In the genomic region with DNA sequence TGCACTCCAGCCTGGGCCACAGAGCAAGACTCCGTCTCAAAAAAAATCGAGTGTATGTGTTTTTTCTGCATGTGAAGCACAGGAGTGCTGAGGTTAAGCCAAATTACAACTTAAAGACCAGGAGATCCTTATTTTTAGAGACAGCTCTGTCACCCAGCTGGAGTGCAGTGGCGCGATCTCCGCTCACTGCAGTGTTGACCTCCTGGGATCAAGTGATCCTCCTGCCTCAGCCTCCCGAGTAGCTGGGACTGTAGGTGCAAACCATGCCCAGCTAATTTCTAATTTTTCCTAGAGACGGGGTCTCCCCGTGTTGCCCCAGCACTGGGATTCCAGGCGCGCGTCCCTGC, we compare ENCODE assay signal across 34 cellular contexts. TPM values are rescaled to one million over a fixed set of nuclear protein-coding genes. Genes with fewer than 3 reads are reported as not detected.
DNase-seq lines count a peak whose midpoint lies in the region; ATAC-seq, FAIRE-seq and TF ChIP-seq lines count a peak whose summit lies in the region.
"Had no signal": no experiment of that assay in that cellular context is flagged by ENCODE, and none has a peak within 500 bp of the region (broad histone marks: within the 10 kb centered on the region; RNA-seq: fewer than 3 reads in every experiment).

No MANE protein-coding gene starts in this region.

- DNase-seq in GM23338 (ENCODE audit: low spot score) (no peak), RWPE2 (ENCODE audit: low spot score) (no peak), keratinocyte (ENCODE audit: low read depth, low spot score) (no peak), spleen (no peak), GDM1 (lab: John Stamatoyannopoulos, UW) (no peak)
- DNase-seq in stimulated activated naive CD8-positive, alpha-beta T cell treated with anti-CD3 and anti-CD28 coated beads, Interleukin-15, Interleukin-2, amounts not matched to agents 100 U/mL and 50 U/mL, for 24 hours = no peak
- DNase-seq: activated CD4-positive, alpha-beta memory T cell treated with anti-CD3 and anti-CD28 coated beads for 36 hours; activated naive CD4-positive, alpha-beta T cell treated with Interleukin-2 at 50 U/mL for 16 hours; CD4-positive, CD25-positive, alpha-beta regulatory T cell; DMS79 treated with DMSO at 0.1 percent for 48 hours; dorsolateral prefrontal cortex; GF-D8; GOT3; mucosa of descending colon; NCI-H1436; NCI-H2081; NCI-H2227 treated with DMSO at 0.1 percent for 48 hours; NCI-H526; OCI-M1; stimulated activated CD4-positive, alpha-beta T cell treated with anti-CD3 and anti-CD28 coated beads, Interleukin-12 subunit alpha, Interleukin-12 subunit beta, amount 100 ng/mL, for 4 hours; stimulated activated CD4-positive, alpha-beta T cell treated with anti-CD3 and anti-CD28 coated beads, Interleukin-4, amount 100 ng/mL, for 1 hour; trophoblast cell had no signal

- H3K79me2 ChIP-seq in GM23338 (replicated peaks; ENCODE audit: insufficient read depth) (no peaks in the 10 kb centered on the region), keratinocyte (ENCODE audit: control insufficient read depth, insufficient read depth, low read length) (no peaks in the 10 kb centered on the region)

- H3K27ac Mint-ChIP-seq in GM23338 = no peak overlapping the region
- H3K27ac Mint-ChIP-seq: activated CD4-positive, alpha-beta memory T cell treated with anti-CD3 and anti-CD28 coated beads for 36 hours; activated T-helper 1 cell treated with anti-CD3 and anti-CD28 coated beads, Interleukin-12 subunit alpha, Interleukin-12 subunit beta, Interleukin-2, Interleukin-4 antibody, amounts not matched to agents 30 ng/mL and 10 ng/mL and 1 ng/mL, durations not matched to agents 14 hours and 24 hours and 36 hours; natural killer cell treated with Interleukin-12 subunit alpha and Interleukin-12 subunit beta and Interleukin-15 and Interleukin-18, amount 100 ng/mL, for 72 hours had no signal

- no peaks in the 10 kb centered on the region for H3K9me2 ChIP-seq in GM23338 (ENCODE audit: insufficient read depth)

- no peak for TF ChIP-seq POLR2A in spleen (IDR thresholded peaks at IDR 0.05)

- no peaks in the 10 kb centered on the region for H3K27me3 ChIP-seq in GM23338 (ENCODE audit: insufficient read depth)
- H3K27me3 ChIP-seq in RWPE2 (ENCODE audit: insufficient read depth, poor library complexity, severe bottlenecking) = no peaks in the 10 kb centered on the region
- H3K27me3 ChIP-seq in keratinocyte (ENCODE audit: control insufficient read depth, extremely low read depth, insufficient read depth, low read length) = no peaks in the 10 kb centered on the region
- no peaks in the 10 kb centered on the region for H3K27me3 ChIP-seq in spleen (replicated peaks in 1 of 7)
- H3K27me3 ChIP-seq: dorsolateral prefrontal cortex had no signal

- no peak overlapping the region for H3K4me3 ChIP-seq in GM23338
- no peak overlapping the region for H3K4me3 ChIP-seq in RWPE2 (ENCODE audit: severe bottlenecking)
- H3K4me3 ChIP-seq in keratinocyte (ENCODE audit: control insufficient read depth in 2 of 3, extremely low read depth in 1 of 3, insufficient read depth in 2 of 3, low read depth in 1 of 3, low read length in 3 of 3) = no peak overlapping the region
- no peak overlapping the region for H3K4me3 ChIP-seq in spleen
- H3K4me3 ChIP-seq: dorsolateral prefrontal cortex, mucosa of descending colon had no signal

- WGBS in spleen, 5 donors = 91 to 96% (median 92%) methylated on average over 7 to 11 of the region's 11 CpGs

- dilution Hi-C loops in keratinocyte (cut with MboI; ENCODE audit: extremely low pct_ligation_motif_present, low sequenced_read_pairs) = no loop called here

- H3K9ac ChIP-seq in keratinocyte (ENCODE audit: control insufficient read depth, extremely low read depth, insufficient read depth, low read length) = no peak overlapping the region
- H3K9ac ChIP-seq: KMS-11 had no signal

- no peak overlapping the region for H2AFZ ChIP-seq in GM23338
- no peak overlapping the region for H2AFZ ChIP-seq in keratinocyte (ENCODE audit: control insufficient read depth, low read length)

- H3K4me1 Mint-ChIP-seq in GM23338 = peaks cover 2% of the 10 kb centered on the region; the same call in 1 of the 3 replicates
- H3K4me1 Mint-ChIP-seq: brain; CD4-positive, CD25-positive, alpha-beta regulatory T cell had no signal

- no peak overlapping the region for H3K4me3 Mint-ChIP-seq in GM23338
- H3K4me3 Mint-ChIP-seq: activated CD4-positive, alpha-beta memory T cell treated with anti-CD3 and anti-CD28 coated beads for 36 hours; activated T-helper 1 cell treated with anti-CD3 and anti-CD28 coated beads, Interleukin-12 subunit alpha, Interleukin-12 subunit beta, Interleukin-2, Interleukin-4 antibody, amounts not matched to agents 30 ng/mL and 10 ng/mL and 1 ng/mL, durations not matched to agents 14 hours and 24 hours and 36 hours; brain; CD4-positive, CD25-positive, alpha-beta regulatory T cell; natural killer cell treated with Interleukin-12 subunit alpha and Interleukin-12 subunit beta and Interleukin-15 and Interleukin-18, amount 100 ng/mL, for 72 hours had no signal

- H3K4me2 ChIP-seq in GM23338 = no peak overlapping the region
- no peak overlapping the region for H3K4me2 ChIP-seq in keratinocyte (ENCODE audit: control insufficient read depth, extremely low read depth, insufficient read depth, low read depth, low read length)
- H3K4me2 ChIP-seq: KMS-11 had no signal

- no peaks in the 10 kb centered on the region for H3K4me1 ChIP-seq in GM23338 (ENCODE audit: insufficient read depth)
- H3K4me1 ChIP-seq in RWPE2 (ENCODE audit: insufficient read depth, poor library complexity, severe bottlenecking) = peaks cover 16% of the 10 kb centered on the region
- H3K4me1 ChIP-seq in keratinocyte (ENCODE audit: control insufficient read depth, extremely low read depth, insufficient read depth, low read length) = peaks cover 36% of the 10 kb centered on the region
- H3K4me1 ChIP-seq in spleen = peaks cover 0 to 69% (median 28%) of the 10 kb centered on the region in 6 donors

- no peak for TF ChIP-seq CTCF in GM23338 (conservative IDR thresholded peaks at IDR 0.05; ENCODE audit: low read depth in 2 of 2)
- TF ChIP-seq CTCF in RWPE2 (IDR thresholded peaks at IDR 0.05; ENCODE audit: poor library complexity, severe bottlenecking) = no peak
- TF ChIP-seq CTCF in keratinocyte (optimal IDR thresholded peaks at IDR 0.05 in 1 of 3, IDR thresholded peaks at IDR 0.05 in 1 of 3, conservative IDR thresholded peaks at IDR 0.05 in 1 of 3; ENCODE audit: extremely low read depth in 1 of 3, insufficient read depth in 2 of 3, low read length in 3 of 3) = no peak
- no peak for TF ChIP-seq CTCF in spleen (IDR thresholded peaks at IDR 0.05 in 8 of 11, conservative IDR thresholded peaks at IDR 0.05 in 3 of 11)

- H3K9me3 ChIP-seq in RWPE2 (ENCODE audit: severe bottlenecking) (no peaks in the 10 kb centered on the region), keratinocyte (ENCODE audit: control insufficient read depth, low read depth, low read length) (no peaks in the 10 kb centered on the region), spleen (no peaks in the 10 kb centered on the region)
- H3K9me3 ChIP-seq: mucosa of descending colon had no signal

- peaks cover 31% of the 10 kb centered on the region for H3K36me3 Mint-ChIP-seq in GM23338 (ENCODE audit: low read depth)
- H3K36me3 Mint-ChIP-seq: natural killer cell treated with Interleukin-12 subunit alpha and Interleukin-12 subunit beta and Interleukin-15 and Interleukin-18, amount 100 ng/mL, for 72 hours had no signal

- ATAC-seq in GM23338 (no peak), RWPE2 (ENCODE audit: low read depth) (no peak), HG03025 (IDR thresholded peaks at IDR 0.05; ENCODE audit: low FRiP score, unreplicated experiment) (no peak)
- no peak for ATAC-seq in stimulated activated naive CD8-positive, alpha-beta T cell treated with anti-CD3 and anti-CD28 coated beads, Interleukin-15, Interleukin-2, amounts not matched to agents 100 U/mL and 50 U/mL, for 24 hours
- ATAC-seq: natural killer cell treated with Interleukin-12 subunit alpha and Interleukin-12 subunit beta and Interleukin-15 and Interleukin-18, amount 100 ng/mL, for 72 hours had no signal

- H3K9me3 Mint-ChIP-seq in GM23338 = no peaks in the 10 kb centered on the region
- H3K9me3 Mint-ChIP-seq: activated CD4-positive, alpha-beta memory T cell treated with anti-CD3 and anti-CD28 coated beads for 36 hours; activated T-helper 1 cell treated with anti-CD3 and anti-CD28 coated beads, Interleukin-12 subunit alpha, Interleukin-12 subunit beta, Interleukin-2, Interleukin-4 antibody, amounts not matched to agents 30 ng/mL and 10 ng/mL and 1 ng/mL, durations not matched to agents 14 hours and 24 hours and 36 hours; brain; CD4-positive, CD25-positive, alpha-beta regulatory T cell; natural killer cell treated with Interleukin-12 subunit alpha and Interleukin-12 subunit beta and Interleukin-15 and Interleukin-18, amount 100 ng/mL, for 72 hours had no signal

- 0 out of 2 replicates have a peak, but pooled peaks cover 8% of the 10 kb centered on the region for H3F3A ChIP-seq in GM23338 (replicated peaks; ENCODE audit: low read depth)

- H3K9me1 ChIP-seq in keratinocyte (ENCODE audit: control insufficient read depth, extremely low read depth, insufficient read depth, low read length) = no peaks in the 10 kb centered on the region

- H3K36me3 ChIP-seq in GM23338 (ENCODE audit: insufficient read depth) (0 out of 2 replicates have a peak, but pooled peaks cover 7% of the 10 kb centered on the region), RWPE2 (ENCODE audit: low read depth) (peaks cover 51% of the 10 kb centered on the region), keratinocyte (ENCODE audit: control insufficient read depth in 2 of 2, extremely low read depth in 1 of 2, insufficient read depth in 2 of 2, low read length in 2 of 2) (peaks cover 36 to 48% of the 10 kb centered on the region in 2 experiments), spleen (peaks cover 0 to 57% (median 51%) of the 10 kb centered on the region in 6 donors)

- intact Hi-C loops in spleen (cut with DNase I; ENCODE audit: low total_unique reads) = no loop called here

- no peaks in the 10 kb centered on the region for H3K27me3 Mint-ChIP-seq in GM23338 (ENCODE audit: insufficient read depth, low read depth, poor library complexity)
- H3K27me3 Mint-ChIP-seq: activated CD4-positive, alpha-beta memory T cell treated with anti-CD3 and anti-CD28 coated beads for 36 hours; CD4-positive, CD25-positive, alpha-beta regulatory T cell; natural killer cell treated with Interleukin-12 subunit alpha and Interleukin-12 subunit beta and Interleukin-15 and Interleukin-18, amount 100 ng/mL, for 72 hours had no signal

- H3K27ac ChIP-seq in GM23338 (ENCODE audit: low read depth) (0 out of 2 replicates have a peak overlapping the region, but pooled peaks have one; percentile 50), RWPE2 (ENCODE audit: poor library complexity, severe bottlenecking) (peak overlapping the region; percentile 74), keratinocyte (ENCODE audit: control insufficient read depth, insufficient read depth, low read length) (peak overlapping the region; percentile 26), spleen (peak overlapping the region in 5 of 8 donors; percentile 20 to 54 (median 40))
- H3K27ac ChIP-seq: dorsolateral prefrontal cortex, KMS-11 had no signal

- H4K20me1 ChIP-seq in GM23338 (replicated peaks; ENCODE audit: insufficient read depth) (peaks cover 6% of the 10 kb centered on the region; the same call in 1 of the 2 replicates), keratinocyte (ENCODE audit: control insufficient read depth, extremely low read depth, insufficient read depth, low read length) (peaks cover 2% of the 10 kb centered on the region)

- no peak for FAIRE-seq in keratinocyte (lab: Jason Lieb, UNC)
- FAIRE-seq: endometrium, frontal cortex had no signal

RNA-seq across cellular contexts. Expression of gene PPP1R27, which starts 7.5 kb away (rescaled TPM):
- not detected in 2 replicates for total RNA-seq in GM23338 (2014; rRNA removed; shearing (Covaris generic))
- 0.40 and 0.65 TPM in 2 replicates for polyA plus RNA-seq in GM23338 (2016; fragmentation: Nextera tagmentation; extraction: Ambion mirVana)
- 0.12 to 0.99 TPM in 2 of 3 replicates, not detected in the other for polyA plus RNA-seq in keratinocyte
- polyA plus RNA-seq in keratinocyte (2011; ENCODE audit: low read depth) = not detected
- polyA plus RNA-seq in keratinocyte (2011; cell fraction: cytosol; rRNA removed) = 0.10 and 0.11 TPM in 2 replicates
- 1.2 and 1.3 TPM in 2 replicates for polyA plus RNA-seq in keratinocyte (2011; cell fraction: nucleus; rRNA removed)
- polyA plus RNA-seq in keratinocyte (2012; ENCODE audit: low replicate concordance) = 0.15 and 1.3 TPM in 2 replicates
- not detected in 3 replicates for polyA minus RNA-seq in keratinocyte
- not detected for polyA minus RNA-seq in keratinocyte (2011; cell fraction: cytosol; rRNA and poly(A)+ RNA removed)
- polyA minus RNA-seq in keratinocyte (2011; cell fraction: nucleus; rRNA and poly(A)+ RNA removed) = not detected in 2 replicates
- total RNA-seq in spleen = not detected
- polyA plus RNA-seq in spleen = under 1 TPM in 2 of 3 donors, not detected in 1; 0.09 to 0.39 TPM
- total RNA-seq: activated CD4-positive, alpha-beta memory T cell treated with anti-CD3 and anti-CD28 coated beads for 36 hours; activated T-helper 1 cell treated with anti-CD3 and anti-CD28 coated beads, Interleukin-12 subunit alpha, Interleukin-12 subunit beta, Interleukin-2, Interleukin-4 antibody, amounts not matched to agents 30 ng/mL and 10 ng/mL and 1 ng/mL, durations not matched to agents 14 hours and 24 hours and 36 hours; CD4-positive, CD25-positive, alpha-beta regulatory T cell; cerebellum; frontal cortex; lung microvascular endothelial cell; natural killer cell treated with Interleukin-12 subunit alpha and Interleukin-12 subunit beta and Interleukin-15 and Interleukin-18, amount 100 ng/mL, for 72 hours; T-helper 1 cell treated with Interleukin-12 subunit alpha and Interleukin-12 subunit beta and Interleukin-4 antibody, amounts not matched to agents 30 ng/mL and 1 ng/mL, for 36 hours had no signal
- polyA plus RNA-seq: CD4-positive, CD25-positive, alpha-beta regulatory T cell; right cardiac atrium had no signal

RNA-seq across cellular contexts. Expression of gene MCRIP1, which starts 9.3 kb away (rescaled TPM):
- 85.2 and 110 TPM in 2 replicates for total RNA-seq in GM23338 (2014; rRNA removed; shearing (Covaris generic))
- 99.5 and 101 TPM in 2 replicates for polyA plus RNA-seq in GM23338 (2016; fragmentation: Nextera tagmentation; extraction: Ambion mirVana)
- polyA plus RNA-seq in keratinocyte = 17.7 to 29.1 TPM (median 24.4 TPM) in 3 replicates
- polyA plus RNA-seq in keratinocyte (2011; ENCODE audit: low read depth) = 7.5 TPM
- polyA plus RNA-seq in keratinocyte (2011; cell fraction: cytosol; rRNA removed) = 17.8 and 50.3 TPM in 2 replicates
- polyA plus RNA-seq in keratinocyte (2011; cell fraction: nucleus; rRNA removed) = 15.8 and 23.8 TPM in 2 replicates
- polyA plus RNA-seq in keratinocyte (2012; ENCODE audit: low replicate concordance) = 16.7 and 30.2 TPM in 2 replicates
- polyA minus RNA-seq in keratinocyte = 6.3 to 11.4 TPM (median 7.9 TPM) in 3 replicates
- 41.6 TPM for polyA minus RNA-seq in keratinocyte (2011; cell fraction: cytosol; rRNA and poly(A)+ RNA removed)
- 4.5 and 5.0 TPM in 2 replicates for polyA minus RNA-seq in keratinocyte (2011; cell fraction: nucleus; rRNA and poly(A)+ RNA removed)
- 10 to 100 TPM; 47.5 to 71.3 (median 52.6) TPM for total RNA-seq in spleen
- polyA plus RNA-seq in spleen = 100 to 1,000 TPM in 2 of 3 donors, 10 to 100 TPM in 1; 75.9 to 182 (median 111) TPM

RNA-seq across cellular contexts. Expression of gene P4HB, which starts 18.0 kb away (rescaled TPM):
- total RNA-seq in GM23338 (2014; rRNA removed; shearing (Covaris generic)) = 418 and 620 TPM in 2 replicates
- polyA plus RNA-seq in GM23338 (2016; fragmentation: Nextera tagmentation; extraction: Ambion mirVana) (206 and 209 TPM in 2 replicates), keratinocyte (75.2 to 149 TPM (median 110 TPM) in 3 replicates), spleen (100 to 1,000 TPM; 161 to 366 (median 188) TPM)
- 1,303 TPM for polyA plus RNA-seq in keratinocyte (2011; ENCODE audit: low read depth)
- 161 and 187 TPM in 2 replicates for polyA plus RNA-seq in keratinocyte (2011; cell fraction: cytosol; rRNA removed)
- polyA plus RNA-seq in keratinocyte (2011; cell fraction: nucleus; rRNA removed) = 310 and 353 TPM in 2 replicates
- polyA plus RNA-seq in keratinocyte (2012; ENCODE audit: low replicate concordance) = 589 and 687 TPM in 2 replicates
- 110 to 568 TPM (median 110 TPM) in 3 replicates for polyA minus RNA-seq in keratinocyte
- polyA minus RNA-seq in keratinocyte (2011; cell fraction: cytosol; rRNA and poly(A)+ RNA removed) = 263 TPM
- 229 and 341 TPM in 2 replicates for polyA minus RNA-seq in keratinocyte (2011; cell fraction: nucleus; rRNA and poly(A)+ RNA removed)
- total RNA-seq in spleen = 1,000 to 10,000 TPM in 3 of 7 donors, 100 to 1,000 TPM in 4; 561 to 1,208 (median 823) TPM

RNA-seq across cellular contexts. Expression of gene ARHGDIA, which starts 28.8 kb away (rescaled TPM):
- 80.1 and 125 TPM in 2 replicates for total RNA-seq in GM23338 (2014; rRNA removed; shearing (Covaris generic))
- polyA plus RNA-seq in GM23338 (2016; fragmentation: Nextera tagmentation; extraction: Ambion mirVana) = 140 and 152 TPM in 2 replicates
- polyA plus RNA-seq in keratinocyte = 51.7 to 280 TPM (median 65.7 TPM) in 3 replicates
- 177 TPM for polyA plus RNA-seq in keratinocyte (2011; ENCODE audit: low read depth)
- polyA plus RNA-seq in keratinocyte (2011; cell fraction: cytosol; rRNA removed) = 79.2 and 173 TPM in 2 replicates
- polyA plus RNA-seq in keratinocyte (2011; cell fraction: nucleus; rRNA removed) = 192 and 235 TPM in 2 replicates
- 180 and 708 TPM in 2 replicates for polyA plus RNA-seq in keratinocyte (2012; ENCODE audit: low replicate concordance)
- 26.6 to 165 TPM (median 38.6 TPM) in 3 replicates for polyA minus RNA-seq in keratinocyte
- 263 TPM for polyA minus RNA-seq in keratinocyte (2011; cell fraction: cytosol; rRNA and poly(A)+ RNA removed)
- polyA minus RNA-seq in keratinocyte (2011; cell fraction: nucleus; rRNA and poly(A)+ RNA removed) = 52.4 and 54.8 TPM in 2 replicates
- 100 to 1,000 TPM; 155 to 392 (median 293) TPM for total RNA-seq in spleen
- polyA plus RNA-seq in spleen = 100 to 1,000 TPM; 131 to 261 (median 137) TPM

RNA-seq across cellular contexts. Expression of gene GCGR, which starts 38.4 kb away (rescaled TPM):
- total RNA-seq in GM23338 (2014; rRNA removed; shearing (Covaris generic)) = 0.17 and 0.31 TPM in 2 replicates
- 0.23 and 0.92 TPM in 2 replicates for polyA plus RNA-seq in GM23338 (2016; fragmentation: Nextera tagmentation; extraction: Ambion mirVana)
- polyA plus RNA-seq in keratinocyte = not detected in 3 replicates
- not detected for polyA plus RNA-seq in keratinocyte (2011; ENCODE audit: low read depth)
- polyA plus RNA-seq in keratinocyte (2011; cell fraction: cytosol; rRNA removed) = not detected in 2 replicates
- 0.11 and 0.32 TPM in 2 replicates for polyA plus RNA-seq in keratinocyte (2011; cell fraction: nucleus; rRNA removed)
- not detected in 2 replicates for polyA plus RNA-seq in keratinocyte (2012; ENCODE audit: low replicate concordance)
- polyA minus RNA-seq in keratinocyte = not detected in 3 replicates
- not detected for polyA minus RNA-seq in keratinocyte (2011; cell fraction: cytosol; rRNA and poly(A)+ RNA removed)
- not detected in 2 replicates for polyA minus RNA-seq in keratinocyte (2011; cell fraction: nucleus; rRNA and poly(A)+ RNA removed)
- total RNA-seq in spleen = under 1 TPM in 1 of 7 donors, not detected in 6; 0.37 TPM
- under 1 TPM; 0.06 to 0.15 (median 0.13) TPM for polyA plus RNA-seq in spleen
- total RNA-seq: activated CD4-positive, alpha-beta memory T cell treated with anti-CD3 and anti-CD28 coated beads for 36 hours; activated T-helper 1 cell treated with anti-CD3 and anti-CD28 coated beads, Interleukin-12 subunit alpha, Interleukin-12 subunit beta, Interleukin-2, Interleukin-4 antibody, amounts not matched to agents 30 ng/mL and 10 ng/mL and 1 ng/mL, durations not matched to agents 14 hours and 24 hours and 36 hours; CD4-positive, CD25-positive, alpha-beta regulatory T cell; cerebellum; frontal cortex; lung microvascular endothelial cell; natural killer cell treated with Interleukin-12 subunit alpha and Interleukin-12 subunit beta and Interleukin-15 and Interleukin-18, amount 100 ng/mL, for 72 hours; osteocyte; right cardiac atrium; T-helper 1 cell treated with Interleukin-12 subunit alpha and Interleukin-12 subunit beta and Interleukin-4 antibody, amounts not matched to agents 30 ng/mL and 1 ng/mL, for 36 hours had no signal
- polyA plus RNA-seq: CD4-positive, CD25-positive, alpha-beta regulatory T cell; right cardiac atrium had no signal
